In the genomic region with DNA sequence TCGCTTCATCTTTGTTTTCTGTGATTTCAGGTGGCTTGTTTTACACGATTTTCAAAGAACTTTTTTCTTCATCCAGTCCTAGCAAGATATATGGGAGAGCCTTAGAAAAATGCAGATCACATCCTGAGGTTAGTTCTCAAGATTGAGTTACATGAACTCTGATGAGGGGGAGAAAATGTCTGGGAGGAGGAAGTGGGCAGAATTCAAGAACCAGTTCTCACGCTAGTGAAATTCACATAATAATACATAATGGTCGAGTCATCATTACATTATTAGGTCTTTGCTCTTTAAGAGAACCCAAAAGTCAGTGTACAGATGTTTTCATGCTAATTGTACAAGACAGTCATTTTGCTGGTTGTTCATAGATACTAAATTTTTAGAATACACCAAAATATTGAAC, we compare ENCODE assay signal across 20 cellular contexts. TPM values are rescaled to one million over a fixed set of nuclear protein-coding genes. Genes with fewer than 3 reads are reported as not detected.
DNase-seq lines count a peak whose midpoint lies in the region; ATAC-seq and TF ChIP-seq lines count a peak whose summit lies in the region.
"Had no signal": no experiment of that assay in that cellular context is flagged by ENCODE, and none has a peak within 500 bp of the region (broad histone marks: within the 10 kb centered on the region; RNA-seq: fewer than 3 reads in every experiment).

No MANE protein-coding gene starts in this region.

- H3K9me3 Mint-ChIP-seq in CD8-positive, alpha-beta T cell: no peaks in the 10 kb centered on the region

- ATAC-seq in CD8-positive, alpha-beta T cell: no peak
- ATAC-seq in HG03469 (IDR thresholded peaks at IDR 0.05; ENCODE audit: unreplicated experiment): no peak

- no peaks in the 10 kb centered on the region for H3K27me3 ChIP-seq in CD8-positive, alpha-beta T cell (ENCODE audit: insufficient read depth, low read length)
- H3K27me3 ChIP-seq: BLaER1 treated with 17β-estradiol and CSF1 and Interleukin-3, amounts not matched to agents 10 nM and 100 nM; MG63 had no signal

- CTCF ChIA-PET in CD8-positive, alpha-beta T cell (lab: Charles Lee): no interaction called here

- no peak overlapping the region for H3K4me3 ChIP-seq in CD8-positive, alpha-beta T cell (ENCODE audit: low read depth, low read length)
- no peak overlapping the region for H3K4me3 ChIP-seq in fibroblast of villous mesenchyme (ENCODE audit: low read depth, low read length)
- H3K4me3 ChIP-seq: BLaER1 treated with 17β-estradiol and CSF1 and Interleukin-3, amounts not matched to agents 10 nM and 100 nM; MG63; SK-N-MC had no signal

- no peaks in the 10 kb centered on the region for H3K4me1 ChIP-seq in CD8-positive, alpha-beta T cell (ENCODE audit: insufficient read depth, low read length)

- POLR2A ChIA-PET in CD8-positive, alpha-beta T cell (lab: Charles Lee): no interaction called here

- DNase-seq in CD8-positive, alpha-beta T cell: no peak
- DNase-seq in EL (peak; percentile 39), amniotic epithelial cell (ENCODE audit: low read depth) (peak; percentile 37), fibroblast of villous mesenchyme (ENCODE audit: low read depth) (peak; percentile 2), NCI-H69 (lab: John Stamatoyannopoulos, UW) (no peak), NCI-H187 (lab: John Stamatoyannopoulos, UW) (no peak), NCI-H2107 (lab: John Stamatoyannopoulos, UW) (no peak)
- DNase-seq: DMS79; MG63; NCI-H1092; NCI-H1436 treated with DMSO at 0.1 percent for 48 hours; NCI-H2029 treated with DMSO at 0.1 percent for 48 hours; NCI-H748 treated with DMSO at 0.1 percent for 48 hours; NK-92 treated with Interleukin-12 subunit alpha and Interleukin-12 subunit beta, amount 100 ng/mL, for 24 hours; SHP77 had no signal

- TF ChIP-seq CTCF in CD8-positive, alpha-beta T cell (IDR thresholded peaks at IDR 0.05): no peak
- no peak for TF ChIP-seq CTCF in fibroblast of villous mesenchyme (IDR thresholded peaks at IDR 0.05; ENCODE audit: insufficient read depth, low read depth, low read length)

- H3K27me3 Mint-ChIP-seq in CD8-positive, alpha-beta T cell (ENCODE audit: low read depth): no peaks in the 10 kb centered on the region

- H3K9me3 ChIP-seq in CD8-positive, alpha-beta T cell (ENCODE audit: low read length): no peaks in the 10 kb centered on the region
- H3K9me3 ChIP-seq: BLaER1 treated with 17β-estradiol and CSF1 and Interleukin-3, amounts not matched to agents 10 nM and 100 nM; MG63 had no signal

- H3K36me3 ChIP-seq in CD8-positive, alpha-beta T cell (ENCODE audit: insufficient read depth, low read length): peaks cover 31% of the 10 kb centered on the region

- intact Hi-C loops in CD8-positive, alpha-beta T cell (cut with DNase I, micrococcal nuclease): loop anchor here in 1 of 2 experiments (10.0 kb wide), 1 partner anchor 1090 kb away; no protein-coding TSS in a partner anchor

- no peak overlapping the region for H3K4me3 Mint-ChIP-seq in CD8-positive, alpha-beta T cell

- peaks cover 81% of the 10 kb centered on the region for H3K36me3 Mint-ChIP-seq in CD8-positive, alpha-beta T cell

- H3K27ac Mint-ChIP-seq in CD8-positive, alpha-beta T cell: peak overlapping the region; percentile 42

- peaks cover 29% of the 10 kb centered on the region for H3K4me1 Mint-ChIP-seq in CD8-positive, alpha-beta T cell (ENCODE audit: low read depth)

- H3K27ac ChIP-seq in CD8-positive, alpha-beta T cell (ENCODE audit: low read depth, low read length): no peak overlapping the region
- H3K27ac ChIP-seq: BLaER1 treated with 17β-estradiol and CSF1 and Interleukin-3, amounts not matched to agents 10 nM and 100 nM; HL-60; SK-N-MC had no signal

RNA-seq across cellular contexts. Expression of a gene that starts 7.0 kb away (rescaled TPM):
- total RNA-seq in CD8-positive, alpha-beta T cell: 10 to 100 TPM; 20.2 to 20.8 TPM
- total RNA-seq in fibroblast of villous mesenchyme: 17.1 and 20.7 TPM in 2 replicates

RNA-seq across cellular contexts. Expression of a gene that starts 7.6 kb away (rescaled TPM):
- total RNA-seq in CD8-positive, alpha-beta T cell: 1 to 10 TPM; 1.0 to 1.3 TPM
- total RNA-seq in fibroblast of villous mesenchyme: 0.32 and 0.43 TPM in 2 replicates
- total RNA-seq: G401 had no signal

Comparison
In these comparisons a context has a peak if more than half of its experiments do, and no peak if none do; other contexts are left out.
1. DNase-seq: peak in EL (single experiment), amniotic epithelial cell (single experiment) and fibroblast of villous mesenchyme (single experiment); none in CD8-positive, alpha-beta T cell (0 of 7), NCI-H69 (single experiment), NCI-H187 (0 of 2) and NCI-H2107 (single experiment).